20 cellular contexts compared by ENCODE assay signal in genomic region chr15:49610166-49610918, GRCh38.
"Had no signal": no experiment of that assay in that cellular context is flagged by ENCODE, and none has a peak within 500 bp of the region (broad histone marks: within the 10 kb centered on the region; RNA-seq: fewer than 3 reads in every experiment).

No MANE protein-coding gene starts in this region.

- H3K9me3 ChIP-seq: adrenal gland, esophagus muscularis mucosa, sigmoid colon, upper lobe of right lung had no signal

- H3K4me1 ChIP-seq: adrenal gland, esophagus muscularis mucosa, left ventricle myocardium inferior, parathyroid adenoma, sigmoid colon, upper lobe of right lung had no signal

- H3K9me3 Mint-ChIP-seq: activated naive CD4-positive, alpha-beta T cell treated with anti-CD3 and anti-CD28 coated beads, Interleukin-2, amount 50 U/mL, for 24 hours had no signal

- H3K4me1 Mint-ChIP-seq: activated naive CD4-positive, alpha-beta T cell treated with anti-CD3 and anti-CD28 coated beads, Interleukin-2, amount 50 U/mL, for 24 hours; naive B cell; stimulated activated naive B cell treated with anti-CD40 and anti-IgM and Interleukin-4, amounts not matched to agents 10 μg/mL and 1 μg/mL and 100 μg/mL, for 72 hours had no signal

- DNase-seq: activated CD4-positive, alpha-beta T cell treated with anti-CD3 and anti-CD28 coated beads, Interleukin-2, amount 50 U/mL, for 4 hours; activated effector memory CD4-positive, alpha-beta T cell treated with anti-CD3 and anti-CD28 coated beads, Interleukin-2, amount 50 U/mL, for 16 hours; activated T-cell treated with anti-CD3 and anti-CD28 coated beads, Interleukin-2, amount 50 U/mL, for 72 hours; adrenal gland; effector CD8-positive, alpha-beta T cell; foreskin melanocyte; hypothalamus; left ventricle myocardium inferior; mucosa of descending colon; naive B cell; sigmoid colon; stimulated activated naive B cell treated with anti-CD40 and anti-IgM and Interleukin-4, amounts not matched to agents 10 μg/mL and 1 μg/mL and 100 μg/mL, for 72 hours; upper lobe of right lung had no signal

- H3K4me3 Mint-ChIP-seq: activated naive CD4-positive, alpha-beta T cell treated with anti-CD3 and anti-CD28 coated beads, Interleukin-2, amount 50 U/mL, for 24 hours; activated T-cell treated with anti-CD3 and anti-CD28 coated beads, Interleukin-2, amount 50 U/mL, for 72 hours; dendritic cell treated with granulocyte-macrophage colony-stimulating factor and Interleukin-4, amounts not matched to agents 40 ng/mL and 50 ng/mL, for 4 days; naive B cell; stimulated activated naive B cell treated with anti-CD40 and anti-IgM and Interleukin-4, amounts not matched to agents 10 μg/mL and 1 μg/mL and 100 μg/mL, for 72 hours had no signal

- H3K27ac Mint-ChIP-seq: activated naive CD4-positive, alpha-beta T cell treated with anti-CD3 and anti-CD28 coated beads, Interleukin-2, amount 50 U/mL, for 24 hours; activated T-cell treated with anti-CD3 and anti-CD28 coated beads, Interleukin-2, amount 50 U/mL, for 72 hours; dendritic cell treated with granulocyte-macrophage colony-stimulating factor and Interleukin-4, amounts not matched to agents 40 ng/mL and 50 ng/mL, for 4 days; naive B cell; stimulated activated naive B cell treated with anti-CD40 and anti-IgM and Interleukin-4, amounts not matched to agents 10 μg/mL and 1 μg/mL and 100 μg/mL, for 72 hours had no signal

- FAIRE-seq: bronchial epithelial cell, endothelial cell of umbilical vein had no signal

- H3K27ac ChIP-seq: adrenal gland, esophagus muscularis mucosa, left ventricle myocardium inferior, parathyroid adenoma, sigmoid colon, thoracic aorta, upper lobe of right lung had no signal

- H3K4me3 ChIP-seq: adrenal gland, esophagus muscularis mucosa, left ventricle myocardium inferior, mucosa of descending colon, sigmoid colon, thoracic aorta, upper lobe of right lung had no signal

- ATAC-seq: activated T-cell treated with anti-CD3 and anti-CD28 coated beads, Interleukin-2, amount 50 U/mL, for 72 hours; mucosa of descending colon; stimulated activated naive B cell treated with anti-CD40 and anti-IgM and Interleukin-4, amounts not matched to agents 10 μg/mL and 1 μg/mL and 100 μg/mL, for 72 hours; upper lobe of right lung had no signal

- H3K27me3 Mint-ChIP-seq: activated naive CD4-positive, alpha-beta T cell treated with anti-CD3 and anti-CD28 coated beads, Interleukin-2, amount 50 U/mL, for 24 hours; dendritic cell treated with granulocyte-macrophage colony-stimulating factor and Interleukin-4, amounts not matched to agents 40 ng/mL and 50 ng/mL, for 4 days; naive B cell; stimulated activated naive B cell treated with anti-CD40 and anti-IgM and Interleukin-4, amounts not matched to agents 10 μg/mL and 1 μg/mL and 100 μg/mL, for 72 hours had no signal

- H3K36me3 ChIP-seq: adrenal gland, thoracic aorta, upper lobe of right lung had no signal

- H3K27me3 ChIP-seq: adrenal gland, esophagus muscularis mucosa, sigmoid colon, upper lobe of right lung had no signal
